23 cellular contexts compared by ENCODE assay signal in the genomic region with DNA sequence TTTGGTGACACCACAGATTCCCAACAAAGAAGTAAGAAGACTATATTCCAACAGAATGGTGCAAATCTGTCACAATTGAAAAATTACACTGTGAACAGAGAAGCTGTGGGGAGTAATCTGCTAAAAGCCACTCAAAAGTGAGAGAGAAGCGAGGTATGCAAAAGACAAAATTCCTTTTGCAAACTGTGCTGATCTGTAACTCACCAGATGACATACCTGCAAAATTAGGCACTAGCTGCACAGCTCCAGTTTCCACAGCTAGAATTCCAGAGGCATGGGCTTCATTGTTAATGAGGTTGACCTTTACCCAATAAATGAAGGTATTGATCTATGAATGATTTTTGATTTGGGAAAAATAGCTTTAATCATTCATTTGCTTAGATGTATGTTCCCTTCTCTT.
"Had no signal": no experiment of that assay in that cellular context is flagged by ENCODE, and none has a peak within 500 bp of the region (broad histone marks: within the 10 kb centered on the region; RNA-seq: fewer than 3 reads in every experiment).

No MANE protein-coding gene starts in this region.

- H3K27me3 ChIP-seq: dorsolateral prefrontal cortex, foreskin keratinocyte, gastroesophageal sphincter, heart left ventricle, hepatocyte, right atrium auricular region, suprapubic skin, thyroid gland had no signal

- H3K9me3 Mint-ChIP-seq: memory B cell; naive thymus-derived CD8-positive, alpha-beta T cell; type B pancreatic cell had no signal

- H3K79me2 ChIP-seq: hepatocyte, parathyroid adenoma had no signal

- H3K27me3 Mint-ChIP-seq: progenitor cell of endocrine pancreas; stimulated activated naive CD8-positive, alpha-beta T cell treated with anti-CD3 and anti-CD28 coated beads, Interleukin-15, amount 100 ng/mL, for 72 hours; type B pancreatic cell had no signal

- H3K9me3 ChIP-seq: gastroesophageal sphincter, heart left ventricle, right atrium auricular region, suprapubic skin, thyroid gland had no signal

- H3K4me1 Mint-ChIP-seq: memory B cell; stimulated activated naive CD8-positive, alpha-beta T cell treated with anti-CD3 and anti-CD28 coated beads, Interleukin-15, amount 100 ng/mL, for 72 hours had no signal

- H3K4me1 ChIP-seq: foreskin keratinocyte, gastroesophageal sphincter, heart left ventricle, parathyroid adenoma, right atrium auricular region, suprapubic skin, thyroid gland had no signal

- H3K4me3 Mint-ChIP-seq: memory B cell; naive thymus-derived CD8-positive, alpha-beta T cell; stimulated activated naive CD8-positive, alpha-beta T cell treated with anti-CD3 and anti-CD28 coated beads, Interleukin-15, amount 100 ng/mL, for 72 hours; type B pancreatic cell had no signal

- ATAC-seq: esophagus mucosa; foreskin keratinocyte; gastroesophageal sphincter; heart left ventricle; left colon; naive thymus-derived CD8-positive, alpha-beta T cell; stimulated activated naive CD8-positive, alpha-beta T cell treated with anti-CD3 and anti-CD28 coated beads, Interleukin-15, amount 100 ng/mL, for 72 hours had no signal

- H3K36me3 Mint-ChIP-seq: memory B cell; naive thymus-derived CD8-positive, alpha-beta T cell; type B pancreatic cell had no signal

- H3K4me2 ChIP-seq: hepatocyte had no signal

- DNase-seq: cerebellar nuclear complex; dorsolateral prefrontal cortex; effector CD4-positive, alpha-beta T cell; foreskin keratinocyte; heart left ventricle; kidney glomerular epithelial cell; left colon; naive thymus-derived CD8-positive, alpha-beta T cell; stimulated activated CD4-positive, alpha-beta T cell treated with anti-CD3 and anti-CD28 coated beads, Interleukin-4, amount 100 ng/mL, for 4 hours; stimulated activated naive CD4-positive, alpha-beta T cell; stimulated activated naive CD8-positive, alpha-beta T cell treated with anti-CD3 and anti-CD28 coated beads, Interleukin-15, amount 100 ng/mL, for 72 hours; thyroid gland had no signal

- H3K9ac ChIP-seq: parathyroid adenoma had no signal

- H2AFZ ChIP-seq: hepatocyte, parathyroid adenoma had no signal

- H3K27ac Mint-ChIP-seq: memory B cell; naive thymus-derived CD8-positive, alpha-beta T cell; progenitor cell of endocrine pancreas; type B pancreatic cell had no signal

- H3K4me3 ChIP-seq: dorsolateral prefrontal cortex, gastroesophageal sphincter, heart left ventricle, hepatocyte, lung, right atrium auricular region, suprapubic skin, thyroid gland had no signal

- H3K36me3 ChIP-seq: gastroesophageal sphincter, heart left ventricle, right atrium auricular region, suprapubic skin, thyroid gland had no signal

- H3K27ac ChIP-seq: dorsolateral prefrontal cortex, epithelial cell of prostate, foreskin keratinocyte, gastroesophageal sphincter, heart left ventricle, hepatocyte, parathyroid adenoma, right atrium auricular region, suprapubic skin, thyroid gland had no signal
